ENCODE assay signal across 8 cellular contexts in the genomic region with DNA sequence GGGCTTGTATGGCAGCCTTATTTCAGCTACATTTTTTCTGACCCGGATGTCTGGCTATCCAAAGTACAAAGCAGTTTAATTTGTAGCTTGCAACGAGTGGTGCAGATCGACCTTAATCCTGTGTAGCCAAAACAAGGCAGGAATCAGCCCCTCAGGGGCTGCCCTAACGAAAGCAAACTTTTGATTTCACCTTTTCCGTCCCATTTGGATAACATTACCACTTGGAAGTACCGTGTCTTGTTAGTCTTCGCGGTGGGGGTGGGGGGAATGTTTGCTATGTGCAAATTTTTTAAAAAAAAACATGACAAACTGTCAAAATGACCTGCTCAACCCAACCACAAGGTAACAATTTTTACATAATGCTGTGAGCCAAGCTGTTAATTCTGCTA. TPM values are rescaled to one million over a fixed set of nuclear protein-coding genes. Genes with fewer than 3 reads are reported as not detected.
DNase-seq lines count a peak whose midpoint lies in the region; ATAC-seq and TF ChIP-seq lines count a peak whose summit lies in the region.

No MANE protein-coding gene starts in this region.

- H3K9me3 ChIP-seq in KOPT-K1 (ENCODE audit: insufficient read depth, low read length, poor library complexity, severe bottlenecking) = no peaks in the 10 kb centered on the region
- no peaks in the 10 kb centered on the region for H3K9me3 ChIP-seq in colonic mucosa
- H3K9me3 ChIP-seq in muscle layer of duodenum (ENCODE audit: control insufficient read depth in 1 of 2, low read length in 2 of 2) = no peaks in the 10 kb centered on the region

- H3K36me3 ChIP-seq in KOPT-K1 (ENCODE audit: insufficient read depth, low read length) = peaks cover 44% of the 10 kb centered on the region
- H3K36me3 ChIP-seq in colonic mucosa = no peaks in the 10 kb centered on the region
- peaks cover 0 to 5% of the 10 kb centered on the region in 2 donors for H3K36me3 ChIP-seq in muscle layer of duodenum (ENCODE audit: control insufficient read depth in 1 of 2, insufficient read depth in 2 of 2, low read length in 2 of 2)

- H3K27me3 ChIP-seq in colonic mucosa = no peaks in the 10 kb centered on the region
- no peaks in the 10 kb centered on the region for H3K27me3 ChIP-seq in muscle layer of duodenum (ENCODE audit: low read depth, low read length)

- H3K4me1 ChIP-seq in colonic mucosa (peaks cover 14% of the 10 kb centered on the region), muscle layer of duodenum (ENCODE audit: control insufficient read depth in 1 of 2, insufficient read depth in 2 of 2, low read length in 2 of 2) (peaks cover 5 to 40% of the 10 kb centered on the region in 2 donors)

- TF ChIP-seq POLR2A in GM18505 (IDR thresholded peaks at IDR 0.05; ENCODE audit: borderline replicate concordance, extremely low read depth, insufficient read depth, insufficient read length) = no peak

- TF ChIP-seq CTCF in AG09309 (IDR thresholded peaks at IDR 0.05; ENCODE audit: control insufficient read depth, insufficient read depth, low read depth, low read length, missing control alignments) (no peak), colonic mucosa (IDR thresholded peaks at IDR 0.05) (no peak), GM20000 (IDR thresholded peaks at IDR 0.05; ENCODE audit: extremely low read depth, missing control alignments) (no peak)

- peak overlapping the region; percentile 54 for H3K4me3 ChIP-seq in AG09309 (ENCODE audit: control insufficient read depth, low read depth, low read length)
- H3K4me3 ChIP-seq in colonic mucosa = peak overlapping the region; percentile 96
- peak overlapping the region; percentile 38 to 94 for H3K4me3 ChIP-seq in muscle layer of duodenum (ENCODE audit: low read depth in 1 of 2, low read length in 2 of 2)

- no peak for DNase-seq in AG09309 (ENCODE audit: low read depth)
- DNase-seq in colonic mucosa = no peak
- DNase-seq in GM20000 (ENCODE audit: low spot score) = no peak
- DNase-seq in GM19238 (ENCODE audit: insufficient read length, low spot score) = no peak
- DNase-seq in middle frontal gyrus (ENCODE audit: extremely low spot score, low spot score) = no peak

- H3K9ac ChIP-seq in colonic mucosa (ENCODE audit: low read depth in 2 of 2, low read length in 2 of 2) = peak overlapping the region; percentile 85 to 87

- ATAC-seq in GM18505 (IDR thresholded peaks at IDR 0.05; ENCODE audit: unreplicated experiment) = no peak

- peak overlapping the region; percentile 87 for H3K27ac ChIP-seq in KOPT-K1 (ENCODE audit: low read depth, low read length, poor library complexity, severe bottlenecking)
- H3K27ac ChIP-seq in colonic mucosa = peak overlapping the region; percentile 98
- peak overlapping the region; percentile 90 for H3K27ac ChIP-seq in muscle layer of duodenum (ENCODE audit: low read length)

- intact Hi-C loops in colonic mucosa (cut with DNase I) = loop anchor here (5.0 kb wide), 3 partner anchors 55 to 385 kb away; a partner anchor contains a TSS

RNA-seq across cellular contexts. Expression of a gene that starts 0.8 kb away (rescaled TPM):
- 10 to 100 TPM; 41.9 to 57.2 TPM for total RNA-seq in colonic mucosa

RNA-seq across cellular contexts. Expression of a gene that starts 2.9 kb away (rescaled TPM):
- total RNA-seq in colonic mucosa = 100 to 1,000 TPM; 227 to 564 TPM

RNA-seq across cellular contexts. Expression of a gene that starts 53.0 kb away (rescaled TPM):
- total RNA-seq in colonic mucosa = 10 to 100 TPM; 45.6 to 67.2 TPM
